In genomic region chr3:150078983-150079739, GRCh38 we compare ENCODE assay signal across 12 cellular contexts.
DNase-seq lines count a peak whose midpoint lies in the region; ATAC-seq and TF ChIP-seq lines count a peak whose summit lies in the region.
"Had no signal": no experiment of that assay in that cellular context is flagged by ENCODE, and none has a peak within 500 bp of the region (broad histone marks: within the 10 kb centered on the region; RNA-seq: fewer than 3 reads in every experiment).

No MANE protein-coding gene starts in this region.

- intact Hi-C loops in activated naive CD4-positive, alpha-beta T cell treated with anti-CD3 and anti-CD28 coated beads for 36 hours (cut with micrococcal nuclease) = no loop called here

- H3K4me1 Mint-ChIP-seq in activated naive CD4-positive, alpha-beta T cell treated with anti-CD3 and anti-CD28 coated beads for 36 hours (ENCODE audit: low read depth) = no peaks in the 10 kb centered on the region

- no peaks in the 10 kb centered on the region for H3K36me3 Mint-ChIP-seq in activated naive CD4-positive, alpha-beta T cell treated with anti-CD3 and anti-CD28 coated beads for 36 hours (ENCODE audit: low read depth)
- H3K36me3 Mint-ChIP-seq: naive thymus-derived CD8-positive, alpha-beta T cell had no signal

- no peak overlapping the region for H3K9ac ChIP-seq in Karpas-422 (ENCODE audit: low read length)

- TF ChIP-seq CTCF in AG04449 (IDR thresholded peaks at IDR 0.05; ENCODE audit: insufficient read depth, low read length, missing control alignments) = no peak

- DNase-seq in AG04449 (ENCODE audit: low read depth, low spot score) = peak; percentile 85
- peak; percentile 46 for DNase-seq in Karpas-422
- DNase-seq in brain pericyte (ENCODE audit: low read depth, low spot score) = peak; percentile 43
- peak; percentile 24 for DNase-seq in mucosa of gallbladder (ENCODE audit: low spot score)
- DNase-seq in activated naive CD4-positive, alpha-beta T cell treated with anti-CD3 and anti-CD28 coated beads for 36 hours = no peak
- DNase-seq in stimulated activated CD4-positive, alpha-beta T cell treated with anti-CD3 and anti-CD28 coated beads, Interleukin-4, amount 100 ng/mL, for 24 hours = no peak
- no peak for DNase-seq in HuH-7 (ENCODE audit: low spot score)
- DNase-seq: activated CD4-positive, CD25-positive, alpha-beta regulatory T cell; DND-41; naive thymus-derived CD8-positive, alpha-beta T cell had no signal

- H3K4me3 ChIP-seq in AG04449 (ENCODE audit: low read depth, low read length) = no peak overlapping the region
- H3K4me3 ChIP-seq in Karpas-422 (ENCODE audit: low read length) = no peak overlapping the region

- no peaks in the 10 kb centered on the region for H3K27me3 ChIP-seq in Karpas-422 (ENCODE audit: low read length)

- H3K4me1 ChIP-seq in Karpas-422 (ENCODE audit: low read length) = peaks cover 43% of the 10 kb centered on the region

- POLR2A ChIA-PET in AG04449 (lab: Yijun Ruan, JAX) = interaction anchor here (0.9 to 1.1 kb wide), 2 partner anchors 28 to 69 kb away, joined by 3 read pairs; no protein-coding TSS in a partner anchor

- H3K27ac Mint-ChIP-seq in activated naive CD4-positive, alpha-beta T cell treated with anti-CD3 and anti-CD28 coated beads for 36 hours = no peak overlapping the region
- H3K27ac Mint-ChIP-seq: dendritic cell treated with granulocyte-macrophage colony-stimulating factor and Interleukin-4, amounts not matched to agents 40 ng/mL and 50 ng/mL, for 4 days; naive thymus-derived CD8-positive, alpha-beta T cell had no signal

- H3K27me3 Mint-ChIP-seq in activated naive CD4-positive, alpha-beta T cell treated with anti-CD3 and anti-CD28 coated beads for 36 hours (ENCODE audit: low read depth) = peaks cover 1% of the 10 kb centered on the region

- H2AFZ ChIP-seq in Karpas-422 (ENCODE audit: low read length) = peak overlapping the region; percentile 82

- no peaks in the 10 kb centered on the region for H3K9me3 Mint-ChIP-seq in activated naive CD4-positive, alpha-beta T cell treated with anti-CD3 and anti-CD28 coated beads for 36 hours

- H3K27ac ChIP-seq in Karpas-422 (ENCODE audit: low read length) = 0 out of 2 replicates have a peak overlapping the region, but pooled peaks have one; percentile 32

- no peaks in the 10 kb centered on the region for H3K36me3 ChIP-seq in Karpas-422 (ENCODE audit: insufficient read depth, low read length)

- CTCF ChIA-PET in AG04449 (lab: Yijun Ruan, JAX) = interaction anchor here (0.9 to 1.3 kb wide), 3 partner anchors 15 to 112 kb away, joined by 3 to 4 read pairs (median 4); no protein-coding TSS in a partner anchor
- CTCF ChIA-PET in activated naive CD4-positive, alpha-beta T cell treated with anti-CD3 and anti-CD28 coated beads for 36 hours (lab: Charles Lee) = no interaction called here

- H3K4me3 Mint-ChIP-seq in activated naive CD4-positive, alpha-beta T cell treated with anti-CD3 and anti-CD28 coated beads for 36 hours = no peak overlapping the region
- H3K4me3 Mint-ChIP-seq: dendritic cell treated with granulocyte-macrophage colony-stimulating factor and Interleukin-4, amounts not matched to agents 40 ng/mL and 50 ng/mL, for 4 days; naive thymus-derived CD8-positive, alpha-beta T cell had no signal

- no peak overlapping the region for H3K4me2 ChIP-seq in Karpas-422 (ENCODE audit: low read depth, low read length, poor library complexity, severe bottlenecking)

- no peaks in the 10 kb centered on the region for H3K79me2 ChIP-seq in Karpas-422 (ENCODE audit: low read length)

- ATAC-seq in HG03342 (IDR thresholded peaks at IDR 0.05; ENCODE audit: unreplicated experiment) = no peak
- ATAC-seq: naive thymus-derived CD8-positive, alpha-beta T cell had no signal

- H4K20me1 ChIP-seq in Karpas-422 (ENCODE audit: insufficient read depth, low read depth, low read length) = no peaks in the 10 kb centered on the region

- peaks cover 18% of the 10 kb centered on the region for H3K9me3 ChIP-seq in Karpas-422 (ENCODE audit: low read length)

- no peaks in the 10 kb centered on the region for H3K9me2 ChIP-seq in Karpas-422 (replicated peaks; ENCODE audit: insufficient read depth, low read length)

Comparison
In these comparisons a context has a peak if more than half of its experiments do, and no peak if none do; other contexts are left out.
1. DNase-seq: peak in AG04449 (single experiment), Karpas-422 (single experiment), brain pericyte (single experiment) and mucosa of gallbladder (single experiment); none in activated naive CD4-positive, alpha-beta T cell treated with anti-CD3 and anti-CD28 coated beads for 36 hours (single experiment), stimulated activated CD4-positive, alpha-beta T cell treated with anti-CD3 and anti-CD28 coated beads, Interleukin-4, amount 100 ng/mL, for 24 hours (single experiment) and HuH-7 (single experiment).